ENCODE assay signal across 22 cellular contexts in the genomic region with DNA sequence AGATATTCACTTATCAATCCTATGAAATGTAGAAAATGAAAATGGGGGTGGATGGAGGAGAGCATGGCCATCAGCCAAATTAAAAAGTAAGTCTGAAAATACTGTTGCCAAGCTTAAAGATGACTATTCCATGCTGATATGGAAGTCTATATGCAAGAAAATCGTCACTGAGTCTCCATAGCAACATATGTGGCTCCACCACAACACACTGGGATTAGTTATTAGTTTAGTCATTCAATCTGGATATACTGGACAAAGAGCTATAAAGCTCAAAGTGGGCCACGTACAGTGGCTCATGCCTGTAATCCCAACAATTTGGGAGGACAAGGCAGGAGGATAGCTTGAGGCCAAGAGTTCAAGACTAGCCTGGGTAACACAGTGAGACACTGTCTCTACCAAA.
"Had no signal": no experiment of that assay in that cellular context is flagged by ENCODE, and none has a peak within 500 bp of the region (broad histone marks: within the 10 kb centered on the region; RNA-seq: fewer than 3 reads in every experiment).

No MANE protein-coding gene starts in this region.

- H3K27ac ChIP-seq: ascending aorta, breast epithelium, esophagus squamous epithelium, left ventricle myocardium inferior, thoracic aorta, upper lobe of right lung had no signal

- H3K36me3 ChIP-seq: ascending aorta, breast epithelium, esophagus squamous epithelium, left ventricle myocardium inferior, thoracic aorta, upper lobe of right lung had no signal

- DNase-seq: activated CD4-positive, alpha-beta T cell treated with anti-CD3 and anti-CD28 coated beads, Interleukin-2, amount 10 ng/mL, durations not matched to agents 24 days and 14 days; activated CD8-positive, alpha-beta T cell treated with anti-CD3 and anti-CD28 coated beads for 36 hours; activated effector memory CD4-positive, alpha-beta T cell treated with anti-CD3 and anti-CD28 coated beads, Interleukin-2, amount 50 U/mL, for 16 hours; activated naive CD4-positive, alpha-beta T cell treated with anti-CD3 and anti-CD28 coated beads, Interleukin-2, amount 50 U/mL, for 16 hours; activated T-cell treated with anti-CD3 and anti-CD28 coated beads, Interleukin-2, amount 50 U/mL, for 4 hours; effector CD8-positive, alpha-beta T cell; esophagus squamous epithelium; foreskin fibroblast; hypothalamus; kidney; left ventricle myocardium inferior; mammary epithelial cell; occipital lobe; posterior cingulate gyrus; stimulated activated naive B cell treated with anti-CD40 and anti-IgM and Interleukin-4, amounts not matched to agents 10 μg/mL and 1 μg/mL and 100 μg/mL, for 72 hours; T-helper 1 cell; T-helper 9 cell; upper lobe of right lung had no signal

- H3K9me3 Mint-ChIP-seq: activated CD4-positive, alpha-beta T cell treated with anti-CD3 and anti-CD28 coated beads, Interleukin-2, amount 10 ng/mL, durations not matched to agents 24 days and 14 days; activated CD8-positive, alpha-beta T cell treated with anti-CD3 and anti-CD28 coated beads for 36 hours; activated T-cell treated with anti-CD3 and anti-CD28 coated beads, Interleukin-2, amount 50 U/mL, for 4 hours; dendritic cell treated with granulocyte-macrophage colony-stimulating factor and Interleukin-4, amounts not matched to agents 40 ng/mL and 50 ng/mL, for 4 days; stimulated activated naive B cell treated with anti-CD40 and anti-IgM and Interleukin-4, amounts not matched to agents 10 μg/mL and 1 μg/mL and 100 μg/mL, for 72 hours had no signal

- H3K4me1 ChIP-seq: ascending aorta, breast epithelium, esophagus squamous epithelium, left ventricle myocardium inferior, upper lobe of right lung had no signal

- H3K4me3 Mint-ChIP-seq: activated CD4-positive, alpha-beta T cell treated with anti-CD3 and anti-CD28 coated beads, Interleukin-2, amount 10 ng/mL, durations not matched to agents 24 days and 14 days; activated CD8-positive, alpha-beta T cell treated with anti-CD3 and anti-CD28 coated beads for 36 hours; activated T-cell treated with anti-CD3 and anti-CD28 coated beads, Interleukin-2, amount 50 U/mL, for 4 hours; dendritic cell treated with granulocyte-macrophage colony-stimulating factor and Interleukin-4, amounts not matched to agents 40 ng/mL and 50 ng/mL, for 4 days; stimulated activated naive B cell treated with anti-CD40 and anti-IgM and Interleukin-4, amounts not matched to agents 10 μg/mL and 1 μg/mL and 100 μg/mL, for 72 hours had no signal

- H3K9me3 ChIP-seq: ascending aorta, breast epithelium, esophagus squamous epithelium, left ventricle myocardium inferior, thoracic aorta, upper lobe of right lung had no signal

- H3K4me1 Mint-ChIP-seq: activated CD4-positive, alpha-beta T cell treated with anti-CD3 and anti-CD28 coated beads, Interleukin-2, amount 10 ng/mL, durations not matched to agents 24 days and 14 days; stimulated activated naive B cell treated with anti-CD40 and anti-IgM and Interleukin-4, amounts not matched to agents 10 μg/mL and 1 μg/mL and 100 μg/mL, for 72 hours had no signal

- H3K27me3 ChIP-seq: ascending aorta, breast epithelium, esophagus squamous epithelium, upper lobe of right lung had no signal

- H3K4me3 ChIP-seq: ascending aorta, breast epithelium, esophagus squamous epithelium, left ventricle myocardium inferior, thoracic aorta, upper lobe of right lung had no signal

- H3K27ac Mint-ChIP-seq: activated CD4-positive, alpha-beta T cell treated with anti-CD3 and anti-CD28 coated beads, Interleukin-2, amount 10 ng/mL, durations not matched to agents 24 days and 14 days; activated CD8-positive, alpha-beta T cell treated with anti-CD3 and anti-CD28 coated beads for 36 hours; dendritic cell treated with granulocyte-macrophage colony-stimulating factor and Interleukin-4, amounts not matched to agents 40 ng/mL and 50 ng/mL, for 4 days; stimulated activated naive B cell treated with anti-CD40 and anti-IgM and Interleukin-4, amounts not matched to agents 10 μg/mL and 1 μg/mL and 100 μg/mL, for 72 hours had no signal
